Comparison of ENCODE assay signal across 17 cellular contexts in the genomic region with DNA sequence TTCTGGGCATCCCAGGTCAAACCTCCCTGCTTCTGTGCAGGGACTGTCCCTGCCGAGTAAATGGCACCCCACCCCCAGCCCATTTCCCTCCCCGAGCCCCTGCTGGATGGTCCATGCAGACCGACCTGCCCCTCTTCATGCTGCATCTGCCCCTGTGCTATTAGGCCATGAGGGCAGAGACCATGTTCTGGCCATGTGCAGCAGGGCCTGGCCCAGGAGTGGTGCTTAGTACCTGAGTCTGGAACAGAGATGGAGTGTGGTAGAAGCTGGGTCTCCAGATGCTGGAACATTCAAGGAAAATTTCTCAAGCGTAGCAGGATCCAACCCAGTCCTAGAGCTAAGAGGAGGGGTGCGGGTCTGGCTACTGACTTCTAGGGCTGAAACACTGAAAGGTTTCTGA.
"Had no signal": no experiment of that assay in that cellular context is flagged by ENCODE, and none has a peak within 500 bp of the region (broad histone marks: within the 10 kb centered on the region; RNA-seq: fewer than 3 reads in every experiment).

No MANE protein-coding gene starts in this region.

- H3K4me3 ChIP-seq: cardiac muscle cell, colonic mucosa, left lung, neural progenitor cell, ovary, SJCRH30, smooth muscle cell, upper lobe of left lung had no signal

- H3K27me3 ChIP-seq: cardiac muscle cell, colonic mucosa, neural progenitor cell, ovary, SJCRH30, upper lobe of left lung had no signal

- H3K27me3 Mint-ChIP-seq: activated naive CD8-positive, alpha-beta T cell treated with anti-CD3 and anti-CD28 coated beads for 36 hours had no signal

- H3K9me3 Mint-ChIP-seq: activated naive CD8-positive, alpha-beta T cell treated with anti-CD3 and anti-CD28 coated beads for 36 hours; activated T-cell treated with anti-CD3 and anti-CD28 coated beads, Interleukin-2, amount 50 U/mL, for 4 hours; stimulated activated effector memory CD8-positive, alpha-beta T cell treated with anti-CD3 and anti-CD28 coated beads, Interleukin-12 subunit alpha, Interleukin-12 subunit beta, amount 100 ng/mL, for 72 hours had no signal

- H3K9me3 ChIP-seq: colonic mucosa, left lung, ovary, SJCRH30, upper lobe of left lung had no signal

- H3K36me3 ChIP-seq: cardiac muscle cell, neural progenitor cell, ovary, SJCRH30 had no signal

- H3K4me3 Mint-ChIP-seq: activated naive CD8-positive, alpha-beta T cell treated with anti-CD3 and anti-CD28 coated beads for 36 hours; activated T-cell treated with anti-CD3 and anti-CD28 coated beads, Interleukin-2, amount 50 U/mL, for 4 hours; stimulated activated effector memory CD8-positive, alpha-beta T cell treated with anti-CD3 and anti-CD28 coated beads, Interleukin-12 subunit alpha, Interleukin-12 subunit beta, amount 100 ng/mL, for 72 hours had no signal

- H3K4me1 Mint-ChIP-seq: activated naive CD8-positive, alpha-beta T cell treated with anti-CD3 and anti-CD28 coated beads for 36 hours; neural progenitor cell had no signal

- ATAC-seq: activated T-cell treated with anti-CD3 and anti-CD28 coated beads, Interleukin-2, amount 50 U/mL, for 4 hours; stimulated activated effector memory CD8-positive, alpha-beta T cell treated with anti-CD3 and anti-CD28 coated beads, Interleukin-12 subunit alpha, Interleukin-12 subunit beta, amount 100 ng/mL, for 72 hours had no signal

- DNase-seq: activated CD4-positive, alpha-beta T cell treated with anti-CD3 and anti-CD28 coated beads, Interleukin-2, amount 50 U/mL, for 4 hours; activated CD4-positive, CD25-positive, alpha-beta regulatory T cell treated with anti-CD3 and anti-CD28 coated beads, Interleukin-2, amount 50 U/mL, for 72 hours; activated gamma-delta T cell treated with Interleukin-2 at 50 U/mL for 16 hours; activated naive CD8-positive, alpha-beta T cell treated with anti-CD3 and anti-CD28 coated beads for 36 hours; activated T-cell treated with anti-CD3 and anti-CD28 coated beads, Interleukin-2, amount 50 U/mL, for 4 hours; colonic mucosa; effector memory CD4-positive, alpha-beta T cell; erythroblast; SJCRH30; T-helper 9 cell; upper lobe of left lung had no signal

- H3K27ac Mint-ChIP-seq: neural progenitor cell; stimulated activated effector memory CD8-positive, alpha-beta T cell treated with anti-CD3 and anti-CD28 coated beads, Interleukin-12 subunit alpha, Interleukin-12 subunit beta, amount 100 ng/mL, for 72 hours had no signal

- H3K27ac ChIP-seq: cardiac muscle cell, colonic mucosa, left lung, neural progenitor cell, ovary, SJCRH30 had no signal

- H3K4me1 ChIP-seq: colonic mucosa, left lung, neural progenitor cell, SJCRH30, upper lobe of left lung had no signal
